19 cellular contexts compared by ENCODE assay signal in genomic region chr17:72399023-72399607, GRCh38.
DNase-seq lines count a peak whose midpoint lies in the region; ATAC-seq, FAIRE-seq and TF ChIP-seq lines count a peak whose summit lies in the region.
"Had no signal": no experiment of that assay in that cellular context is flagged by ENCODE, and none has a peak within 500 bp of the region (broad histone marks: within the 10 kb centered on the region; RNA-seq: fewer than 3 reads in every experiment).

No MANE protein-coding gene starts in this region.

- TF ChIP-seq POLR2A in IMR-90 (IDR thresholded peaks at IDR 0.05; ENCODE audit: low read depth, low read length), result no peak

- H3K4me3 ChIP-seq in IMR-90 (ENCODE audit: insufficient read depth, low read depth, low read length), result no peak overlapping the region
- no peak overlapping the region for H3K4me3 ChIP-seq in bronchial epithelial cell (ENCODE audit: low read depth, low read length)
- H3K4me3 ChIP-seq in neuronal stem cell (ENCODE audit: low read length in 2 of 2), result no peak overlapping the region
- H3K4me3 ChIP-seq: GM23338 had no signal

- peak; percentile 43 for FAIRE-seq in bronchial epithelial cell (lab: Jason Lieb, UNC)
- FAIRE-seq in HTR-8/SVneo (lab: Jason Lieb, UNC), result no peak
- FAIRE-seq: G401.6 had no signal

- H3K18ac ChIP-seq in IMR-90 (ENCODE audit: low read depth, low read length) (no peak overlapping the region), neuronal stem cell (ENCODE audit: low read length) (peak overlapping the region; percentile 42)

- H2AFZ ChIP-seq in IMR-90 (replicated peaks; ENCODE audit: low read length, poor library complexity) (no peak overlapping the region), neuronal stem cell (ENCODE audit: low read length) (no peak overlapping the region)
- H2AFZ ChIP-seq: GM23338 had no signal

- H3K4ac ChIP-seq in IMR-90 (ENCODE audit: low read depth, low read length) (peak overlapping the region; percentile 65; the same call in 1 of the 2 replicates), neuronal stem cell (ENCODE audit: low read length) (no peak overlapping the region)

- H2AK9ac ChIP-seq in IMR-90 (replicated peaks; ENCODE audit: low read depth, low read length, poor library complexity), result no peak overlapping the region

- no peak overlapping the region for H4K91ac ChIP-seq in IMR-90 (ENCODE audit: insufficient read depth, low read depth, low read length)
- no peak overlapping the region for H4K91ac ChIP-seq in neuronal stem cell (ENCODE audit: low read depth, low read length, poor library complexity)

- no peak overlapping the region for H3K4me2 ChIP-seq in IMR-90 (ENCODE audit: low read depth, low read length)
- H3K4me2 ChIP-seq in neuronal stem cell (ENCODE audit: insufficient read depth, low read length, poor library complexity, severe bottlenecking), result no peak overlapping the region
- H3K4me2 ChIP-seq: GM23338 had no signal

- no peak for DNase-seq in IMR-90
- no peak for DNase-seq in bronchial epithelial cell (ENCODE audit: low read depth)
- no peak for DNase-seq in neuronal stem cell (ENCODE audit: low spot score)
- no peak for DNase-seq in NCI-H2227 treated with DMSO at 0.1 percent for 48 hours (lab: John Stamatoyannopoulos, UW)
- DNase-seq in HTR-8/SVneo (ENCODE audit: insufficient read length, low spot score), result no peak
- no peak for DNase-seq in NCI-H526 (lab: John Stamatoyannopoulos, UW)
- DNase-seq: CD4-positive, CD25-positive, alpha-beta regulatory T cell; H9; NCI-H1092; NCI-H1417 treated with DMSO at 0.1 percent for 48 hours; NCI-H1694 treated with DMSO at 0.1 percent for 48 hours; NCI-H226; NCI-H510A treated with DMSO at 0.1 percent for 48 hours; SHP77; T-helper 1 cell had no signal

- H3K4me1 ChIP-seq in IMR-90 (ENCODE audit: control insufficient read depth, insufficient read depth, low read length) (peaks cover 14% of the 10 kb centered on the region), neuronal stem cell (ENCODE audit: control insufficient read depth in 2 of 2, insufficient read depth in 1 of 2, low read depth in 1 of 2, low read length in 2 of 2) (peaks cover 1 to 2% of the 10 kb centered on the region in 2 donors)

- no peaks in the 10 kb centered on the region for H4K20me1 ChIP-seq in IMR-90 (ENCODE audit: insufficient read depth, low read length)

- no peak overlapping the region for H2BK5ac ChIP-seq in IMR-90 (ENCODE audit: low read depth, low read length, poor library complexity, severe bottlenecking)
- H2BK5ac ChIP-seq in neuronal stem cell (ENCODE audit: low read length), result no peak overlapping the region

- dilution Hi-C loops in IMR-90 (cut with HindIII; ENCODE audit: low sequenced_read_pairs, unreplicated experiment), result no loop called here

- POLR2A ChIA-PET in IMR-90 (lab: Charles Lee; ENCODE audit: unreplicated experiment), result no interaction called here

- H3K23ac ChIP-seq in IMR-90 (ENCODE audit: low read depth, low read length) (no peak overlapping the region), neuronal stem cell (ENCODE audit: low read depth, low read length, poor library complexity) (no peak overlapping the region)

- no peak overlapping the region for H2BK12ac ChIP-seq in neuronal stem cell (ENCODE audit: low read length)

- H3K9me3 ChIP-seq in IMR-90 (ENCODE audit: control insufficient read depth, insufficient read depth, low read length) (no peaks in the 10 kb centered on the region), neuronal stem cell (replicated peaks in 1 of 2; ENCODE audit: control insufficient read depth in 2 of 2, insufficient read depth in 1 of 2, low read depth in 1 of 2, low read length in 2 of 2) (no peaks in the 10 kb centered on the region)

- H4K8ac ChIP-seq in IMR-90 (ENCODE audit: low read depth in 2 of 2, low read length in 2 of 2), result no peak overlapping the region
- H4K8ac ChIP-seq in neuronal stem cell (ENCODE audit: low read depth, low read length), result no peak overlapping the region

- TF ChIP-seq CTCF in IMR-90 (conservative IDR thresholded peaks at IDR 0.05; ENCODE audit: low read depth, low read length) (no peak), bronchial epithelial cell (IDR thresholded peaks at IDR 0.05; ENCODE audit: insufficient read depth, low read length, severe bottlenecking) (no peak)

- no peak overlapping the region for H2AK5ac ChIP-seq in IMR-90 (ENCODE audit: low read depth, low read length)
- no peak overlapping the region for H2AK5ac ChIP-seq in neuronal stem cell (ENCODE audit: low read depth, low read length)

- intact Hi-C loops in IMR-90 (cut with micrococcal nuclease), result no loop called here

- H3K79me1 ChIP-seq in IMR-90 (ENCODE audit: low read depth in 1 of 2, low read length in 2 of 2), result peaks cover 0 to 54% of the 10 kb centered on the region in 2 experiments; a peak in 3 of 4 replicates
- no peaks in the 10 kb centered on the region for H3K79me1 ChIP-seq in neuronal stem cell (ENCODE audit: low read depth, low read length)

- peaks cover 15% of the 10 kb centered on the region for H3K9me1 ChIP-seq in IMR-90 (ENCODE audit: insufficient read depth, low read length)

- WGBS in IMR-90 (ENCODE audit: extremely low coverage in 2 of 2, insufficient read length in 1 of 2), 2 experiments, result 100% methylated on average over 1 of the region's 9 CpGs; no CpG with 5 or more reads in 1 of the 2 experiments
- WGBS in neuronal stem cell (ENCODE audit: extremely low coverage in 2 of 2, insufficient read length in 2 of 2, insufficient replicate concordance in 1 of 2), 2 donors, result no CpG with 5 or more reads among the region's 9 CpGs

- H3K27me3 ChIP-seq in IMR-90 (ENCODE audit: control insufficient read depth, insufficient read depth, low read length) (no peaks in the 10 kb centered on the region), bronchial epithelial cell (ENCODE audit: control insufficient read depth, insufficient read depth, low read length) (no peaks in the 10 kb centered on the region), neuronal stem cell (ENCODE audit: control insufficient read depth in 3 of 3, insufficient read depth in 3 of 3, low read depth in 1 of 3, low read length in 3 of 3) (no peaks in the 10 kb centered on the region)

- H2BK15ac ChIP-seq in IMR-90 (ENCODE audit: low read depth, low read length), result peak overlapping the region; percentile 38; the same call in 1 of the 3 replicates
- H2BK15ac ChIP-seq in neuronal stem cell (ENCODE audit: low read length), result no peak overlapping the region

- no peak overlapping the region for H3K27ac ChIP-seq in IMR-90 (ENCODE audit: insufficient read depth, low read length)
- no peak overlapping the region for H3K27ac ChIP-seq in neuronal stem cell (replicated peaks; ENCODE audit: low read length)
- H3K27ac ChIP-seq: RWPE1 had no signal

- ATAC-seq in IMR-90 (ENCODE audit: low read depth), result no peak
- no peak for ATAC-seq in HG03039 (IDR thresholded peaks at IDR 0.05; ENCODE audit: unreplicated experiment)
- ATAC-seq: GM23338 had no signal

- CTCF ChIA-PET in IMR-90 (lab: Yijun Ruan, JAX), result no interaction called here

- H3K14ac ChIP-seq in IMR-90 (replicated peaks; ENCODE audit: low read depth, low read length) (peak overlapping the region; percentile 74; the same call in 1 of the 2 replicates), neuronal stem cell (ENCODE audit: low read length) (no peak overlapping the region)

- TF ChIP-seq RAD21 in IMR-90 (IDR thresholded peaks at IDR 0.05; ENCODE audit: low read length), result no peak

- H3K36me3 ChIP-seq in IMR-90 (ENCODE audit: control insufficient read depth, insufficient read depth, low read length) (0 out of 2 replicates have a peak, but pooled peaks cover 2% of the 10 kb centered on the region), bronchial epithelial cell (ENCODE audit: control insufficient read depth, insufficient read depth, low read length) (peaks cover 12% of the 10 kb centered on the region), neuronal stem cell (replicated peaks in 1 of 2; ENCODE audit: control insufficient read depth in 2 of 2, insufficient read depth in 2 of 2, low read length in 2 of 2) (peaks cover 0 to 2% of the 10 kb centered on the region in 2 donors)

- BruUV-seq in IMR-90 (replicated peaks; lab: Mats Ljungman, UMichigan), result no TSS peak

- H3K56ac ChIP-seq in IMR-90 (ENCODE audit: extremely low read depth, insufficient read depth, low read length), result no peak overlapping the region

- H2BK20ac ChIP-seq in IMR-90 (ENCODE audit: low read depth, low read length), result peak overlapping the region; percentile 46; the same call in 1 of the 2 replicates

- H3K9ac ChIP-seq in IMR-90 (ENCODE audit: low read depth, low read length) (no peak overlapping the region), neuronal stem cell (ENCODE audit: low read depth, low read length, poor library complexity) (no peak overlapping the region)

- H4K5ac ChIP-seq in IMR-90 (ENCODE audit: low read depth, low read length), result no peak overlapping the region

- H2BK120ac ChIP-seq in IMR-90 (ENCODE audit: low read depth, low read length) (no peak overlapping the region), neuronal stem cell (ENCODE audit: low read depth, low read length) (no peak overlapping the region)

- in situ Hi-C loops in IMR-90 (cut with MboI; ENCODE audit: low sequenced_read_pairs), result loop anchor here (25.0 kb wide), 1 partner anchor 813 kb away; no protein-coding TSS in a partner anchor

TF ChIP-seq in IMR-90, 13 proteins besides CTCF, POLR2A, EP300 and RAD21:
- no peak for TF ChIP-seq MXI1 (IDR thresholded peaks at IDR 0.05; ENCODE audit: borderline replicate concordance, low read depth, low read length)
